ENCODE assay signal across 15 cellular contexts in the genomic region with DNA sequence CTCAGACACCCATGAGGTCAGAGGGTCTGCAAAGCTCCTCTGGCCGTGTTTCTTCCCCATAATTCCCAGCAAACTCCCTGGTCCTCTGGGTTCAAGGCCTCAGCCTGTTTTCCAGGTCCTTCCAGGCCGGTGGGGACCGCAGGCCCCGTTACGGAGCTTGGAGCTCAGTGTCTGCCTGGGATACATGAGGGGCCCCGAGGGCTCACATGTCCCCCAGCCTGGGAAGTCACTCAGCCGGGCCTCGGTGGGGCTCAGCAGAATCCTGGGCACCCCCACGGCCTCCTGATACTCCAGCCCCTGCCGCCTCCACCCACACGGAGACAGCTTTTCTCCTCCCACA. TPM values are rescaled to one million over a fixed set of nuclear protein-coding genes. Genes with fewer than 3 reads are reported as not detected.
DNase-seq lines count a peak whose midpoint lies in the region; ATAC-seq and TF ChIP-seq lines count a peak whose summit lies in the region.
"Had no signal": no experiment of that assay in that cellular context is flagged by ENCODE, and none has a peak within 500 bp of the region (broad histone marks: within the 10 kb centered on the region; RNA-seq: fewer than 3 reads in every experiment).

No MANE protein-coding gene starts in this region.

- H3K9me3 Mint-ChIP-seq in brain: peaks cover 0 to 12% (median 0%) of the 10 kb centered on the region in 5 experiments
- H3K9me3 Mint-ChIP-seq in nephron: no peaks in the 10 kb centered on the region
- H3K9me3 Mint-ChIP-seq in type B pancreatic cell: no peaks in the 10 kb centered on the region

- TF ChIP-seq CTCF in PC-3 (conservative IDR thresholded peaks at IDR 0.05; ENCODE audit: low read depth, low read length): no peak
- TF ChIP-seq CTCF in brain (conservative IDR thresholded peaks at IDR 0.05): no peak
- no peak for TF ChIP-seq CTCF in nephron (IDR thresholded peaks at IDR 0.05; ENCODE audit: unreplicated experiment in 3 of 3)
- no peak for TF ChIP-seq CTCF in type B pancreatic cell (conservative IDR thresholded peaks at IDR 0.05)

- no TSS peak for BruUV-seq in PC-3 (replicated peaks; lab: Mats Ljungman, UMichigan)

- H3K36me3 Mint-ChIP-seq in brain (no peaks in the 10 kb centered on the region), nephron (ENCODE audit: low read depth) (no peaks in the 10 kb centered on the region), type B pancreatic cell (no peaks in the 10 kb centered on the region)
- H3K36me3 Mint-ChIP-seq: CD4-positive, CD25-positive, alpha-beta regulatory T cell had no signal

- no peak for ATAC-seq in PC-3
- ATAC-seq: HepG2 had no signal

- H3K4me3 Mint-ChIP-seq in brain: no peak overlapping the region
- H3K4me3 Mint-ChIP-seq in nephron: no peak overlapping the region
- peak overlapping the region; percentile 66 for H3K4me3 Mint-ChIP-seq in type B pancreatic cell
- H3K4me3 Mint-ChIP-seq: H9 had no signal

- POLR2A ChIA-PET in PC-3 (lab: Charles Lee; ENCODE audit: unreplicated experiment): interaction anchor here (0.5 to 1.2 kb wide), 5 partner anchors 16 to 1037 kb away, joined by 3 read pairs; no protein-coding TSS in a partner anchor

- peaks cover 32% of the 10 kb centered on the region for H3K27me3 Mint-ChIP-seq in brain
- H3K27me3 Mint-ChIP-seq in nephron (ENCODE audit: low read depth): peaks cover 9% of the 10 kb centered on the region
- peaks cover 16% of the 10 kb centered on the region for H3K27me3 Mint-ChIP-seq in type B pancreatic cell

- H3K4me1 ChIP-seq in PC-3 (ENCODE audit: insufficient read depth, low read length): peaks cover 70% of the 10 kb centered on the region

- intact Hi-C loops in PC-3 (cut with micrococcal nuclease): loop anchor here (1.0 to 10.0 kb wide), 5 partner anchors 29 to 226 kb away; no protein-coding TSS in a partner anchor

- H3K4me3 ChIP-seq in PC-3 (ENCODE audit: low read length): no peak overlapping the region
- H3K4me3 ChIP-seq: BLaER1 treated with 17β-estradiol and CSF1 and Interleukin-3, amounts not matched to agents 10 nM and 100 nM had no signal

- peaks cover 42% of the 10 kb centered on the region for H3K79me2 ChIP-seq in PC-3 (ENCODE audit: low read length)

- H3K4me2 ChIP-seq in PC-3 (ENCODE audit: low read length): peak overlapping the region; percentile 49
- H3K4me2 ChIP-seq: BLaER1 treated with 17β-estradiol and CSF1 and Interleukin-3, amounts not matched to agents 10 nM and 100 nM had no signal

- no peaks in the 10 kb centered on the region for H3K9me3 ChIP-seq in PC-3 (ENCODE audit: low read length)
- H3K9me3 ChIP-seq: BLaER1 treated with 17β-estradiol and CSF1 and Interleukin-3, amounts not matched to agents 10 nM and 100 nM had no signal

- H3K9me2 ChIP-seq in PC-3 (replicated peaks; ENCODE audit: low read length): no peaks in the 10 kb centered on the region

- CTCF ChIA-PET in PC-3 (lab: Charles Lee): interaction anchor here (1.9 kb wide), 1 partner anchor 507 kb away, joined by 5 read pairs; no protein-coding TSS in a partner anchor

- DNase-seq in PC-3 (no peak), type B pancreatic cell (ENCODE audit: extremely low spot score, unreplicated experiment) (no peak), NCI-H187 treated with DMSO at 0.1 percent for 48 hours (lab: John Stamatoyannopoulos, UW) (no peak), cerebellum (ENCODE audit: low spot score) (no peak), NCI-H2029 (lab: John Stamatoyannopoulos, UW) (no peak)
- no peak for DNase-seq in activated CD4-positive, alpha-beta T cell treated with anti-CD3 and anti-CD28 coated beads for 48 hours
- DNase-seq: ACHN; CD4-positive, CD25-positive, alpha-beta regulatory T cell; DMS53; GOT3; H9 had no signal

- peak overlapping the region; percentile 6; the same call in 1 of the 2 replicates for H2AFZ ChIP-seq in PC-3 (ENCODE audit: low read length)

- H3K9ac ChIP-seq in PC-3 (ENCODE audit: low read length): peak overlapping the region; percentile 65
- H3K9ac ChIP-seq: BLaER1 treated with 17β-estradiol and CSF1 and Interleukin-3, amounts not matched to agents 10 nM and 100 nM had no signal

- peak overlapping the region; percentile 92 for H3K27ac ChIP-seq in PC-3 (ENCODE audit: low read length)
- H3K27ac ChIP-seq: BLaER1 treated with 17β-estradiol and CSF1 and Interleukin-3, amounts not matched to agents 10 nM and 100 nM had no signal

- H3K36me3 ChIP-seq in PC-3 (ENCODE audit: low read depth, low read length): no peaks in the 10 kb centered on the region
- H3K36me3 ChIP-seq: BLaER1 treated with 17β-estradiol and CSF1 and Interleukin-3, amounts not matched to agents 10 nM and 100 nM had no signal

- H3K27ac Mint-ChIP-seq in brain (peak overlapping the region in 3 of 5 experiments; percentile 13 to 44 (median 38)), nephron (peak overlapping the region; percentile 67 to 92 (median 84)), type B pancreatic cell (peak overlapping the region; percentile 1)
- H3K27ac Mint-ChIP-seq: CD4-positive, CD25-positive, alpha-beta regulatory T cell had no signal

- H3K4me1 Mint-ChIP-seq in brain: peaks cover 65% of the 10 kb centered on the region
- peaks cover 66% of the 10 kb centered on the region for H3K4me1 Mint-ChIP-seq in nephron
- H3K4me1 Mint-ChIP-seq in type B pancreatic cell (ENCODE audit: unreplicated experiment): peaks cover 64% of the 10 kb centered on the region

- no peaks in the 10 kb centered on the region for H3K27me3 ChIP-seq in PC-3 (ENCODE audit: low read length)

- H4K20me1 ChIP-seq in PC-3 (ENCODE audit: low read length): peaks cover 8% of the 10 kb centered on the region

- H3F3A ChIP-seq in PC-3 (ENCODE audit: low read length, unreplicated experiment): peaks cover 15% of the 10 kb centered on the region

RNA-seq across cellular contexts. Expression of a gene that starts 3.4 kb away (rescaled TPM):
- total RNA-seq in PC-3 (2014; rRNA removed) (340 and 372 TPM in 2 replicates), type B pancreatic cell (ENCODE audit: low replicate concordance) (89.0 and 146 TPM in 2 replicates), cerebellum (22.6 TPM)
- polyA plus RNA-seq in brain (ENCODE audit: insufficient read depth, low read depth, low replicate concordance): 18.8 TPM
- total RNA-seq: CD4-positive, CD25-positive, alpha-beta regulatory T cell had no signal

Comparison
In these comparisons a context has a peak if more than half of its experiments do, and no peak if none do; other contexts are left out.
1. H3K27ac Mint-ChIP-seq: peak in every context shown above with its lines; median percentile 84 in nephron; 38 in brain; 1 in type B pancreatic cell.